ENCODE assay signal across 1 cellular context in the genomic region with DNA sequence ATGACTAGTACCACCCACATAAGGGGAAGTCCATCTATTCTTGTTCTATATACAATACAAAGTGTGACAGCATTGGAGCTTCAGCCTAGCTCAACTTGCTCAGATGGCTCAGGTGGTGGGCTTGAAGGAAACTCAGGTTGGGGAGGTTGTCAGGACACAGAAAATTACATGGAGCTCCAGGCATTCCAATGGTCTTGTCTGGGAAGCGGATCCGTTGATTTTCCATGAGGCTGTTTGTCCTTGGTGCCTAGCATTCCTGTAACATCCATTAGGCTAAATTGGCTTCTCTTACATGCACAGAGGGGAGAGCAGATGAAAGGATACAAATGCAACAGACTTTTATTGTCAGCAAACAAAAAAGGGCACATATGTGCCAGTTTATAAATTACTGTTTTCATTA.
TF ChIP-seq lines count a peak whose summit lies in the region.

No MANE protein-coding gene starts in this region.

TF ChIP-seq in GM23338, 12 proteins besides CTCF, POLR2A, EP300 and RAD21:
- TF ChIP-seq, protein P1, sequence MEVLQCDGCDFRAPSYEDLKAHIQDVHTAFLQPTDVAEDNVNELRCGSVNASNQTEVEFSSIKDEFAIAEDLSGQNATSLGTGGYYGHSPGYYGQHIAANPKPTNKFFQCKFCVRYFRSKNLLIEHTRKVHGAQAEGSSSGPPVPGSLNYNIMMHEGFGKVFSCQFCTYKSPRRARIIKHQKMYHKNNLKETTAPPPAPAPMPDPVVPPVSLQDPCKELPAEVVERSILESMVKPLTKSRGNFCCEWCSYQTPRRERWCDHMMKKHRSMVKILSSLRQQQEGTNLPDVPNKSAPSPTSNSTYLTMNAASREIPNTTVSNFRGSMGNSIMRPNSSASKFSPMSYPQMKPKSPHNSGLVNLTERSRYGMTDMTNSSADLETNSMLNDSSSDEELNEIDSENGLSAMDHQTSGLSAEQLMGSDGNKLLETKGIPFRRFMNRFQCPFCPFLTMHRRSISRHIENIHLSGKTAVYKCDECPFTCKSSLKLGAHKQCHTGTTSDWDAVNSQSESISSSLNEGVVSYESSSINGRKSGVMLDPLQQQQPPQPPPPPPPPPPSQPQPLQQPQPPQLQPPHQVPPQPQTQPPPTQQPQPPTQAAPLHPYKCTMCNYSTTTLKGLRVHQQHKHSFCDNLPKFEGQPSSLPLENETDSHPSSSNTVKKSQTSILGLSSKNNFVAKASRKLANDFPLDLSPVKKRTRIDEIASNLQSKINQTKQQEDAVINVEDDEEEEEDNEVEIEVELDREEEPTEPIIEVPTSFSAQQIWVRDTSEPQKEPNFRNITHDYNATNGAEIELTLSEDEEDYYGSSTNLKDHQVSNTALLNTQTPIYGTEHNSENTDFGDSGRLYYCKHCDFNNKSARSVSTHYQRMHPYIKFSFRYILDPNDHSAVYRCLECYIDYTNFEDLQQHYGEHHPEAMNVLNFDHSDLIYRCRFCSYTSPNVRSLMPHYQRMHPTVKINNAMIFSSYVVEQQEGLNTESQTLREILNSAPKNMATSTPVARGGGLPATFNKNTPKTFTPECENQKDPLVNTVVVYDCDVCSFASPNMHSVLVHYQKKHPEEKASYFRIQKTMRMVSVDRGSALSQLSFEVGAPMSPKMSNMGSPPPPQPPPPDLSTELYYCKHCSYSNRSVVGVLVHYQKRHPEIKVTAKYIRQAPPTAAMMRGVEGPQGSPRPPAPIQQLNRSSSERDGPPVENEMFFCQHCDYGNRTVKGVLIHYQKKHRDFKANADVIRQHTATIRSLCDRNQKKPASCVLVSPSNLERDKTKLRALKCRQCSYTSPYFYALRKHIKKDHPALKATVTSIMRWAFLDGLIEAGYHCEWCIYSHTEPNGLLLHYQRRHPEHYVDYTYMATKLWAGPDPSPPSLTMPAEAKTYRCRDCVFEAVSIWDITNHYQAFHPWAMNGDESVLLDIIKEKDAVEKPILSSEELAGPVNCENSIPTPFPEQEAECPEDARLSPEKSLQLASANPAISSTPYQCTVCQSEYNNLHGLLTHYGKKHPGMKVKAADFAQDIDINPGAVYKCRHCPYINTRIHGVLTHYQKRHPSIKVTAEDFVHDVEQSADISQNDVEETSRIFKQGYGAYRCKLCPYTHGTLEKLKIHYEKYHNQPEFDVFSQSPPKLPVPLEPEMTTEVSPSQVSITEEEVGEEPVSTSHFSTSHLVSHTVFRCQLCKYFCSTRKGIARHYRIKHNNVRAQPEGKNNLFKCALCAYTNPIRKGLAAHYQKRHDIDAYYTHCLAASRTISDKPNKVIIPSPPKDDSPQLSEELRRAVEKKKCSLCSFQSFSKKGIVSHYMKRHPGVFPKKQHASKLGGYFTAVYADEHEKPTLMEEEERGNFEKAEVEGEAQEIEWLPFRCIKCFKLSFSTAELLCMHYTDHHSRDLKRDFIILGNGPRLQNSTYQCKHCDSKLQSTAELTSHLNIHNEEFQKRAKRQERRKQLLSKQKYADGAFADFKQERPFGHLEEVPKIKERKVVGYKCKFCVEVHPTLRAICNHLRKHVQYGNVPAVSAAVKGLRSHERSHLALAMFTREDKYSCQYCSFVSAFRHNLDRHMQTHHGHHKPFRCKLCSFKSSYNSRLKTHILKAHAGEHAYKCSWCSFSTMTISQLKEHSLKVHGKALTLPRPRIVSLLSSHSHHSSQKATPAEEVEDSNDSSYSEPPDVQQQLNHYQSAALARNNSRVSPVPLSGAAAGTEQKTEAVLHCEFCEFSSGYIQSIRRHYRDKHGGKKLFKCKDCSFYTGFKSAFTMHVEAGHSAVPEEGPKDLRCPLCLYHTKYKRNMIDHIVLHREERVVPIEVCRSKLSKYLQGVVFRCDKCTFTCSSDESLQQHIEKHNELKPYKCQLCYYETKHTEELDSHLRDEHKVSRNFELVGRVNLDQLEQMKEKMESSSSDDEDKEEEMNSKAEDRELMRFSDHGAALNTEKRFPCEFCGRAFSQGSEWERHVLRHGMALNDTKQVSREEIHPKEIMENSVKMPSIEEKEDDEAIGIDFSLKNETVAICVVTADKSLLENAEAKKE (CRISPR knock-in tag; IDR thresholded peaks at IDR 0.05), result peak; percentile 54; the same call in 1 of the 2 replicates
- TF ChIP-seq ZNF114 (CRISPR knock-in tag; IDR thresholded peaks at IDR 0.05), result no peak
TF ChIP-seq in GM23338: peak in this region for 1.
